ENCODE assay signal across 16 cellular contexts in the genomic region with DNA sequence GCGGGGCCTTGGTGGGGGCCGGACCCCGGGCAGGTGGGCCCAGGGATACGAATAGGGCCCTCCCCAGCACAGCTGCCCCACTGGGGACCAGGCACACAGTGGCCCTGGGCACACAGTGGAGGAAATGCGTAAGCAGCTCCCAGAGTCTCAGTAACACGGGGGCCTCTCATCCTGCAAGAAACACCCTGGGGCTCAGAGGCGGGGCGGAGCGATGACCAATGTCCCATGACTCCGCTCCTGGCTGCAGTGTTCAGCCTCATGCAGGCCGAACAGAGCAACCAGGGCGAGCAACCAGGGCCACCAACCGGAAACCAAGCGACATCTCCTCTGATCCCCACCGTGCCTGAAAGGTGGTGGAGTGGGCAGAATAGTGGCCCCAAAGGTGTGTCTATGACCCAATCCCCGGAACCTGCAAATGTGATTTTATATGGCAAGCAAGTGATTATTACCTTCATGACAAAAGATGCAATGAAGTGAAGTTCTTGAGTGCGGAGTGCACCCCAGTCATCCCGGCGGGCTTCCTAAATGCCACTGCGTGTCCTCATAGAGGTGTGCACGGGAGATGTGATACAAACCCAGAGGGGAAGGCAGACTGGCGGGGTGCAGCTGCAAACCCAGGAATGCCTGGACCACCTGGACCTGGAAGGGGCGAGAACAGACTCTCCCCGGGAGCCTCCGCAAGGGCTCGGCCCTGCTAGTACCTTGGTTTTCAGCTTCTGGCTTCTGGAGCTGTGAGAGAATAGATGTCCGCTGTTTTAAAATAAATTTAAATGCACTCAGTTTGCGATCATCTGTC. TPM values are rescaled to one million over a fixed set of nuclear protein-coding genes. Genes with fewer than 3 reads are reported as not detected.
"Had no signal": no experiment of that assay in that cellular context is flagged by ENCODE, and none has a peak within 500 bp of the region (broad histone marks: within the 10 kb centered on the region; RNA-seq: fewer than 3 reads in every experiment).

No MANE protein-coding gene starts in this region.

- H3K9me3 ChIP-seq: breast epithelium, esophagus squamous epithelium, heart left ventricle, thyroid gland, uterus had no signal

- ATAC-seq: heart left ventricle; left lobe of liver; natural killer cell treated with Interleukin-12 subunit alpha and Interleukin-12 subunit beta and Interleukin-15 and Interleukin-18, amount 100 ng/mL, for 72 hours had no signal

- H3K36me3 ChIP-seq: breast epithelium, esophagus squamous epithelium, heart left ventricle, thyroid gland, uterus had no signal

- H3K4me3 ChIP-seq: breast epithelium, esophagus squamous epithelium, heart left ventricle, thyroid gland, uterus had no signal

- H3K4me1 ChIP-seq: breast epithelium, esophagus squamous epithelium, heart left ventricle, thyroid gland, uterus had no signal

- H3K27ac ChIP-seq: breast epithelium, esophagus squamous epithelium, heart left ventricle, thyroid gland, uterus had no signal

- FAIRE-seq: endometrium, islet of Langerhans had no signal

- DNase-seq: activated CD4-positive, alpha-beta T cell treated with anti-CD3 and anti-CD28 coated beads for 1 hour; activated CD4-positive, alpha-beta T cell treated with anti-CD3 and anti-CD28 coated beads, Interleukin-2, amount 50 U/mL, for 48 hours; activated naive CD8-positive, alpha-beta T cell treated with anti-CD3 and anti-CD28 coated beads, Interleukin-2, amount 10 ng/mL, durations not matched to agents 7 days and 5 days; aorta; esophagus squamous epithelium; foreskin melanocyte; heart left ventricle; occipital lobe; T-helper 9 cell; thyroid gland; uterus had no signal

- H3K27me3 ChIP-seq: thyroid gland, uterus had no signal

RNA-seq across cellular contexts. Expression of a gene that starts 50.1 kb away (rescaled TPM):
- total RNA-seq: activated naive CD8-positive, alpha-beta T cell treated with anti-CD3 and anti-CD28 coated beads, Interleukin-2, amount 10 ng/mL, durations not matched to agents 7 days and 5 days; left lobe of liver; natural killer cell treated with Interleukin-12 subunit alpha and Interleukin-12 subunit beta and Interleukin-15 and Interleukin-18, amount 100 ng/mL, for 72 hours had no signal
